Comparison of ENCODE assay signal across 27 cellular contexts in genomic region chr4:89258506-89258905, GRCh38. TPM values are rescaled to one million over a fixed set of nuclear protein-coding genes. Genes with fewer than 3 reads are reported as not detected.
DNase-seq lines count a peak whose midpoint lies in the region; ATAC-seq and TF ChIP-seq lines count a peak whose summit lies in the region.
"Had no signal": no experiment of that assay in that cellular context is flagged by ENCODE, and none has a peak within 500 bp of the region (broad histone marks: within the 10 kb centered on the region; RNA-seq: fewer than 3 reads in every experiment).

No MANE protein-coding gene starts in this region.

- no peaks in the 10 kb centered on the region for H3K9me3 Mint-ChIP-seq in CD8-positive, alpha-beta memory T cell
- peaks cover 8% of the 10 kb centered on the region for H3K9me3 Mint-ChIP-seq in activated T-helper 1 cell treated with anti-CD3 and anti-CD28 coated beads, Interleukin-12 subunit alpha, Interleukin-12 subunit beta, Interleukin-2, Interleukin-4 antibody, amounts not matched to agents 30 ng/mL and 10 ng/mL and 1 ng/mL, durations not matched to agents 14 hours and 24 hours and 36 hours
- peaks cover 0 to 8% (median 0%) of the 10 kb centered on the region in 11 donors for H3K9me3 Mint-ChIP-seq in naive thymus-derived CD4-positive, alpha-beta T cell
- H3K9me3 Mint-ChIP-seq: memory B cell had no signal

- intact Hi-C loops in Right ventricle myocardium inferior (cut with DNase I): loop anchor here (5.0 kb wide), 1 partner anchor 39 kb away; no protein-coding TSS in a partner anchor
- intact Hi-C loops in activated T-helper 1 cell treated with anti-CD3 and anti-CD28 coated beads, Interleukin-12 subunit alpha, Interleukin-12 subunit beta, Interleukin-2, Interleukin-4 antibody, amounts not matched to agents 30 ng/mL and 10 ng/mL and 1 ng/mL, durations not matched to agents 14 hours and 24 hours and 36 hours (cut with micrococcal nuclease): no loop called here
- intact Hi-C loops in naive thymus-derived CD4-positive, alpha-beta T cell (cut with micrococcal nuclease): no loop called here
- intact Hi-C loops in prostate gland (cut with DNase I): no loop called here

- no peak for TF ChIP-seq CTCF in right atrium auricular region (IDR thresholded peaks at IDR 0.05)
- no peak for TF ChIP-seq CTCF in prostate gland (IDR thresholded peaks at IDR 0.05)

- H3K36me3 ChIP-seq in right atrium auricular region: no peaks in the 10 kb centered on the region
- no peaks in the 10 kb centered on the region for H3K36me3 ChIP-seq in CD8-positive, alpha-beta memory T cell (ENCODE audit: insufficient read depth, low read length)
- no peaks in the 10 kb centered on the region for H3K36me3 ChIP-seq in naive thymus-derived CD4-positive, alpha-beta T cell (ENCODE audit: control insufficient read depth in 2 of 3, insufficient read depth in 3 of 3, low read length in 3 of 3)
- H3K36me3 ChIP-seq in prostate gland: no peaks in the 10 kb centered on the region
- H3K36me3 ChIP-seq: gastrocnemius medialis, right lobe of liver, transverse colon had no signal

- peaks cover 85 to 99% (median 97%) of the 10 kb centered on the region in 3 donors for H3K4me1 Mint-ChIP-seq in CD8-positive, alpha-beta memory T cell
- peaks cover 84% of the 10 kb centered on the region for H3K4me1 Mint-ChIP-seq in activated T-helper 1 cell treated with anti-CD3 and anti-CD28 coated beads, Interleukin-12 subunit alpha, Interleukin-12 subunit beta, Interleukin-2, Interleukin-4 antibody, amounts not matched to agents 30 ng/mL and 10 ng/mL and 1 ng/mL, durations not matched to agents 14 hours and 24 hours and 36 hours (ENCODE audit: low read depth)
- peaks cover 48 to 93% (median 89%) of the 10 kb centered on the region in 7 donors for H3K4me1 Mint-ChIP-seq in naive thymus-derived CD4-positive, alpha-beta T cell
- H3K4me1 Mint-ChIP-seq: memory B cell had no signal

- peaks cover 0 to 3% of the 10 kb centered on the region in 2 donors for H3K27me3 Mint-ChIP-seq in CD8-positive, alpha-beta memory T cell
- H3K27me3 Mint-ChIP-seq in activated T-helper 1 cell treated with anti-CD3 and anti-CD28 coated beads, Interleukin-12 subunit alpha, Interleukin-12 subunit beta, Interleukin-2, Interleukin-4 antibody, amounts not matched to agents 30 ng/mL and 10 ng/mL and 1 ng/mL, durations not matched to agents 14 hours and 24 hours and 36 hours (ENCODE audit: insufficient read depth): no peaks in the 10 kb centered on the region
- H3K27me3 Mint-ChIP-seq in naive thymus-derived CD4-positive, alpha-beta T cell: no peaks in the 10 kb centered on the region
- H3K27me3 Mint-ChIP-seq: memory B cell had no signal

- H3K9me3 ChIP-seq in right atrium auricular region (no peaks in the 10 kb centered on the region), prostate gland (no peaks in the 10 kb centered on the region)
- H3K9me3 ChIP-seq in CD8-positive, alpha-beta memory T cell (ENCODE audit: low read length): no peaks in the 10 kb centered on the region
- H3K9me3 ChIP-seq in naive thymus-derived CD4-positive, alpha-beta T cell (ENCODE audit: control insufficient read depth in 2 of 3, low read length in 3 of 3): no peaks in the 10 kb centered on the region
- H3K9me3 ChIP-seq: gastrocnemius medialis, right lobe of liver, transverse colon had no signal

- TF ChIP-seq POLR2A in prostate gland (IDR thresholded peaks at IDR 0.05): no peak

- peaks cover 3 to 13% (median 4%) of the 10 kb centered on the region in 3 donors for H3K36me3 Mint-ChIP-seq in CD8-positive, alpha-beta memory T cell
- H3K36me3 Mint-ChIP-seq in activated T-helper 1 cell treated with anti-CD3 and anti-CD28 coated beads, Interleukin-12 subunit alpha, Interleukin-12 subunit beta, Interleukin-2, Interleukin-4 antibody, amounts not matched to agents 30 ng/mL and 10 ng/mL and 1 ng/mL, durations not matched to agents 14 hours and 24 hours and 36 hours (ENCODE audit: low read depth): peaks cover 26% of the 10 kb centered on the region
- H3K36me3 Mint-ChIP-seq in naive thymus-derived CD4-positive, alpha-beta T cell: peaks cover 4 to 26% (median 7%) of the 10 kb centered on the region in 5 donors
- H3K36me3 Mint-ChIP-seq: memory B cell had no signal

- H3K27me3 ChIP-seq in right atrium auricular region (no peaks in the 10 kb centered on the region), prostate gland (replicated peaks; ENCODE audit: insufficient read depth) (no peaks in the 10 kb centered on the region)
- no peaks in the 10 kb centered on the region for H3K27me3 ChIP-seq in CD8-positive, alpha-beta memory T cell (ENCODE audit: insufficient read depth, low read length, poor library complexity, severe bottlenecking)
- H3K27me3 ChIP-seq in naive thymus-derived CD4-positive, alpha-beta T cell (ENCODE audit: control insufficient read depth in 2 of 2, insufficient read depth in 2 of 2, low read length in 2 of 2): no peaks in the 10 kb centered on the region
- H3K27me3 ChIP-seq: BLaER1, gastrocnemius medialis, hepatocyte, right lobe of liver, transverse colon had no signal

- CTCF ChIA-PET in CD8-positive, alpha-beta memory T cell (lab: Charles Lee): interaction anchor here (1.0 to 6.1 kb wide), 7 partner anchors 10 to 122 kb away, joined by 3 to 72 read pairs (median 6); no protein-coding TSS in a partner anchor
- CTCF ChIA-PET in naive thymus-derived CD4-positive, alpha-beta T cell (lab: Charles Lee): interaction anchor here (0.6 to 1.2 kb wide), 6 partner anchors 14 to 644 kb away, joined by 3 to 6 read pairs (median 4); no protein-coding TSS in a partner anchor

- 85% methylated on average over 6 of the region's 6 CpGs for WGBS in prostate gland

- ATAC-seq in Right ventricle myocardium inferior: no peak
- ATAC-seq in naive thymus-derived CD4-positive, alpha-beta T cell: no peak
- ATAC-seq: gastrocnemius medialis, SK-N-SH treated with all-trans-retinoic acid at 6 μM for 48 hours had no signal

- peak overlapping the region in 3 of 7 donors; percentile 5 to 30 (median 16) for H3K4me3 Mint-ChIP-seq in CD8-positive, alpha-beta memory T cell
- H3K4me3 Mint-ChIP-seq in activated T-helper 1 cell treated with anti-CD3 and anti-CD28 coated beads, Interleukin-12 subunit alpha, Interleukin-12 subunit beta, Interleukin-2, Interleukin-4 antibody, amounts not matched to agents 30 ng/mL and 10 ng/mL and 1 ng/mL, durations not matched to agents 14 hours and 24 hours and 36 hours: no peak overlapping the region
- H3K4me3 Mint-ChIP-seq in naive thymus-derived CD4-positive, alpha-beta T cell: peak overlapping the region in 1 of 10 donors; percentile 21
- H3K4me3 Mint-ChIP-seq: activated naive CD4-positive, alpha-beta T cell treated with anti-CD3 and anti-CD28 coated beads for 36 hours; memory B cell had no signal

- H3K27ac ChIP-seq in right atrium auricular region (peak overlapping the region in 1 of 2 donors; percentile 34), prostate gland (no peak overlapping the region)
- no peak overlapping the region for H3K27ac ChIP-seq in CD8-positive, alpha-beta memory T cell (ENCODE audit: low read depth, low read length)
- H3K27ac ChIP-seq in naive thymus-derived CD4-positive, alpha-beta T cell (ENCODE audit: low read depth, low read length): no peak overlapping the region
- H3K27ac ChIP-seq: BLaER1, gastrocnemius medialis, hepatocyte, parathyroid adenoma, right lobe of liver, transverse colon had no signal

- peak; percentile 53 for DNase-seq in Right ventricle myocardium inferior (ENCODE audit: missing footprints)
- DNase-seq in right atrium auricular region (ENCODE audit: low spot score): no peak
- DNase-seq in CD8-positive, alpha-beta memory T cell: no peak
- DNase-seq in activated T-helper 1 cell treated with anti-CD3 and anti-CD28 coated beads, Interleukin-12 subunit alpha, Interleukin-12 subunit beta, Interleukin-2, Interleukin-4 antibody, amounts not matched to agents 30 ng/mL and 10 ng/mL and 1 ng/mL, durations not matched to agents 14 hours and 24 hours and 36 hours (ENCODE audit: low spot score): no peak
- DNase-seq in naive thymus-derived CD4-positive, alpha-beta T cell: no peak
- DNase-seq in NOMO-1 treated with DMSO at 0.1 percent for 48 hours (lab: John Stamatoyannopoulos, UW; ENCODE audit: unreplicated experiment): no peak
- DNase-seq in prostate gland (ENCODE audit: low spot score): no peak
- DNase-seq: activated CD4-positive, CD25-positive, alpha-beta regulatory T cell treated with anti-CD3 and anti-CD28 coated beads, Interleukin-2, amount 50 U/mL, for 72 hours; activated naive CD4-positive, alpha-beta T cell treated with anti-CD3 and anti-CD28 coated beads for 36 hours; activated T-cell treated with anti-CD3 and anti-CD28 coated beads, Interleukin-2, amount 50 U/mL, for 48 hours; amygdala; Calu3; DMS79; gastrocnemius medialis; GDM1; Kasumi-1; NCI-H1417 treated with DMSO at 0.1 percent for 48 hours; NCI-H2081; NCI-H524 treated with DMSO at 0.1 percent for 48 hours; right lobe of liver; stimulated activated CD4-positive, alpha-beta T cell treated with anti-CD3 and anti-CD28 coated beads, Interleukin-2, amount 100 ng/mL, for 48 hours; transverse colon had no signal

- POLR2A ChIA-PET in CD8-positive, alpha-beta memory T cell (lab: Charles Lee): interaction anchor here (1.0 to 1.1 kb wide), 2 partner anchors 32 to 36 kb away, joined by 3 to 5 read pairs; no protein-coding TSS in a partner anchor
- POLR2A ChIA-PET in naive thymus-derived CD4-positive, alpha-beta T cell (lab: Charles Lee): interaction anchor here (0.7 to 2.5 kb wide), 4 partner anchors 40 to 658 kb away, joined by 3 to 7 read pairs (median 4); no protein-coding TSS in a partner anchor

- peaks cover 0 to 42% of the 10 kb centered on the region in 2 donors for H3K4me1 ChIP-seq in right atrium auricular region
- peaks cover 66% of the 10 kb centered on the region for H3K4me1 ChIP-seq in CD8-positive, alpha-beta memory T cell (ENCODE audit: insufficient read depth, low read length)
- peaks cover 23 to 25% of the 10 kb centered on the region in 2 donors for H3K4me1 ChIP-seq in naive thymus-derived CD4-positive, alpha-beta T cell (ENCODE audit: control insufficient read depth in 2 of 2, insufficient read depth in 2 of 2, low read length in 2 of 2)
- no peaks in the 10 kb centered on the region for H3K4me1 ChIP-seq in prostate gland (replicated peaks)
- H3K4me1 ChIP-seq: gastrocnemius medialis, parathyroid adenoma, right lobe of liver had no signal

- H3K4me3 ChIP-seq in right atrium auricular region (no peak overlapping the region), prostate gland (no peak overlapping the region)
- H3K4me3 ChIP-seq in CD8-positive, alpha-beta memory T cell (ENCODE audit: low read length): no peak overlapping the region
- H3K4me3 ChIP-seq in naive thymus-derived CD4-positive, alpha-beta T cell (ENCODE audit: low read length): no peak overlapping the region
- H3K4me3 ChIP-seq: BLaER1, gastrocnemius medialis, hepatocyte, right lobe of liver, transverse colon had no signal

- H3K27ac Mint-ChIP-seq in CD8-positive, alpha-beta memory T cell: peak overlapping the region; percentile 59 to 97 (median 88)
- peak overlapping the region; percentile 45 for H3K27ac Mint-ChIP-seq in activated T-helper 1 cell treated with anti-CD3 and anti-CD28 coated beads, Interleukin-12 subunit alpha, Interleukin-12 subunit beta, Interleukin-2, Interleukin-4 antibody, amounts not matched to agents 30 ng/mL and 10 ng/mL and 1 ng/mL, durations not matched to agents 14 hours and 24 hours and 36 hours
- H3K27ac Mint-ChIP-seq in naive thymus-derived CD4-positive, alpha-beta T cell: peak overlapping the region in 7 of 9 donors; percentile 77 to 87 (median 81)
- H3K27ac Mint-ChIP-seq: activated naive CD4-positive, alpha-beta T cell treated with anti-CD3 and anti-CD28 coated beads for 36 hours; memory B cell had no signal

RNA-seq across cellular contexts. Expression of gene GPRIN3, which starts 49.1 kb away (rescaled TPM):
- total RNA-seq in Right ventricle myocardium inferior: 5.9 TPM
- total RNA-seq in right atrium auricular region: 1 to 10 TPM; 5.2 to 7.8 TPM
- 10 to 100 TPM; 15.6 to 16.2 TPM for total RNA-seq in CD8-positive, alpha-beta memory T cell
- 16.5 TPM for polyA plus RNA-seq in CD8-positive, alpha-beta memory T cell
- total RNA-seq in activated T-helper 1 cell treated with anti-CD3 and anti-CD28 coated beads, Interleukin-12 subunit alpha, Interleukin-12 subunit beta, Interleukin-2, Interleukin-4 antibody, amounts not matched to agents 30 ng/mL and 10 ng/mL and 1 ng/mL, durations not matched to agents 14 hours and 24 hours and 36 hours: 37.1 and 39.0 TPM in 2 replicates
- total RNA-seq in naive thymus-derived CD4-positive, alpha-beta T cell: 10 to 100 TPM; 10.2 to 55.5 (median 24.8) TPM
- 1 to 10 TPM; 7.3 to 8.1 TPM for polyA plus RNA-seq in naive thymus-derived CD4-positive, alpha-beta T cell
- total RNA-seq in prostate gland: 1 to 10 TPM in 1 of 2 donors, under 1 TPM in 1; 0.77 to 2.4 TPM
